In genomic region chr15:50873935-50874353, GRCh38 we compare ENCODE assay signal across 11 cellular contexts. TPM values are rescaled to one million over a fixed set of nuclear protein-coding genes. Genes with fewer than 3 reads are reported as not detected.
A peak's percentile ranks its signal among the peaks of the same experiment; 100 is the strongest.
DNase-seq lines count a peak whose midpoint lies in the region; ATAC-seq, FAIRE-seq and TF ChIP-seq lines count a peak whose summit lies in the region.
"Had no signal": no experiment of that assay in that cellular context is flagged by ENCODE, and none has a peak within 500 bp of the region (broad histone marks: within the 10 kb centered on the region; RNA-seq: fewer than 3 reads in every experiment).

No MANE protein-coding gene starts in this region.

- H3K36me3 ChIP-seq in endodermal cell (ENCODE audit: control insufficient read depth, insufficient read depth, low read length), result no peaks in the 10 kb centered on the region
- H3K36me3 ChIP-seq in CD8-positive, alpha-beta memory T cell (ENCODE audit: insufficient read depth, low read length), result no peaks in the 10 kb centered on the region

- TF ChIP-seq POLR2A in A549 (IDR thresholded peaks at IDR 0.05; ENCODE audit: low read length) (no peak), NB4 (IDR thresholded peaks at IDR 0.05; ENCODE audit: extremely low read depth, insufficient read length) (no peak)

- H3K4me2 ChIP-seq in A549, result no peak overlapping the region

- H3K4me1 ChIP-seq in A549 (peaks cover 5% of the 10 kb centered on the region; the same call in 2 of the 3 replicates), endodermal cell (ENCODE audit: control insufficient read depth, insufficient read depth, low read length) (peaks cover 4% of the 10 kb centered on the region)
- peaks cover 8% of the 10 kb centered on the region for H3K4me1 ChIP-seq in CD8-positive, alpha-beta memory T cell (ENCODE audit: insufficient read depth, low read length)

- ATAC-seq in A549 (no peak), GM18858 (IDR thresholded peaks at IDR 0.05; ENCODE audit: unreplicated experiment) (peak; percentile 50)

- no peak overlapping the region for H3K4me3 Mint-ChIP-seq in endodermal cell
- H3K4me3 Mint-ChIP-seq in CD8-positive, alpha-beta memory T cell, result peak overlapping the region in 1 of 7 donors; percentile 25
- H3K4me3 Mint-ChIP-seq: T-helper 2 cell treated with Interferon-gamma antibody and Interleukin-4, amounts not matched to agents 5 μg/mL and 100 μg/mL, for 36 hours had no signal

- peaks cover 32% of the 10 kb centered on the region for H3K27me3 Mint-ChIP-seq in endodermal cell (ENCODE audit: insufficient read depth)
- H3K27me3 Mint-ChIP-seq in CD8-positive, alpha-beta memory T cell, result peaks cover 0 to 15% of the 10 kb centered on the region in 2 donors

- peaks cover 18% of the 10 kb centered on the region for H3K4me1 Mint-ChIP-seq in endodermal cell
- H3K4me1 Mint-ChIP-seq in CD8-positive, alpha-beta memory T cell, result peaks cover 15 to 25% (median 21%) of the 10 kb centered on the region in 3 donors

- 73% methylated on average over 5 of the region's 9 CpGs for WGBS in A549 (ENCODE audit: missing lambda C conversion rate)
- 86% methylated on average over 8 of the region's 9 CpGs; no CpG with 5 or more reads in 1 of the 2 experiments for whole genome bisulfite sequencing in endodermal cell (ENCODE audit: insufficient coverage in 1 of 2, insufficient read length in 1 of 2), 2 experiments

- CTCF ChIA-PET in A549 (lab: Yijun Ruan, JAX), result interaction anchor here (1.1 to 6.9 kb wide), 5 partner anchors 10 to 199 kb away, joined by 3 to 68 read pairs (median 4); no protein-coding TSS in a partner anchor
- CTCF ChIA-PET in CD8-positive, alpha-beta memory T cell (lab: Charles Lee), result interaction anchor here (2.0 kb wide), 1 partner anchor 35 kb away, joined by 4 read pairs; no protein-coding TSS in a partner anchor

- no peaks in the 10 kb centered on the region for H3K36me3 Mint-ChIP-seq in endodermal cell (ENCODE audit: low read depth)
- no peaks in the 10 kb centered on the region for H3K36me3 Mint-ChIP-seq in CD8-positive, alpha-beta memory T cell

- no peak for TF ChIP-seq RAD21 in A549 (conservative IDR thresholded peaks at IDR 0.05 in 1 of 2, IDR thresholded peaks at IDR 0.05 in 1 of 2)

- TF ChIP-seq EP300 in A549 (IDR thresholded peaks at IDR 0.05), result no peak

- H3K4me3 ChIP-seq in A549 (no peak overlapping the region), NB4 (ENCODE audit: low read depth, low read length) (peak overlapping the region; percentile 57), endodermal cell (ENCODE audit: low read length) (no peak overlapping the region)
- no peak overlapping the region for H3K4me3 ChIP-seq in CD8-positive, alpha-beta memory T cell (ENCODE audit: low read length)

- no peak for TF ChIP-seq CTCF in A549 (IDR thresholded peaks at IDR 0.05)
- peak; percentile 39 for TF ChIP-seq CTCF in NB4 (IDR thresholded peaks at IDR 0.05; ENCODE audit: low read depth, low read length)
- TF ChIP-seq CTCF in endodermal cell (conservative IDR thresholded peaks at IDR 0.05), result peak; percentile 51

- no peak overlapping the region for H3K27ac Mint-ChIP-seq in endodermal cell
- H3K27ac Mint-ChIP-seq in CD8-positive, alpha-beta memory T cell, result no peak overlapping the region
- H3K27ac Mint-ChIP-seq: T-helper 2 cell treated with Interferon-gamma antibody and Interleukin-4, amounts not matched to agents 5 μg/mL and 100 μg/mL, for 36 hours had no signal

- H3K9me3 ChIP-seq in A549 (no peaks in the 10 kb centered on the region), endodermal cell (ENCODE audit: control insufficient read depth, low read length) (no peaks in the 10 kb centered on the region)
- no peaks in the 10 kb centered on the region for H3K9me3 ChIP-seq in CD8-positive, alpha-beta memory T cell (ENCODE audit: low read length)

- peak; percentile 7 for FAIRE-seq in A549 (lab: Jason Lieb, UNC)
- FAIRE-seq: GM12892, small intestine had no signal

- H3K27ac ChIP-seq in A549 (no peak overlapping the region), endodermal cell (ENCODE audit: low read depth, low read length) (no peak overlapping the region)
- H3K27ac ChIP-seq in CD8-positive, alpha-beta memory T cell (ENCODE audit: low read depth, low read length), result no peak overlapping the region

- peaks cover 43% of the 10 kb centered on the region for H3K27me3 ChIP-seq in endodermal cell (ENCODE audit: control insufficient read depth, insufficient read depth, low read length, poor library complexity, severe bottlenecking)
- H3K27me3 ChIP-seq in CD8-positive, alpha-beta memory T cell (ENCODE audit: insufficient read depth, low read length, poor library complexity, severe bottlenecking), result no peaks in the 10 kb centered on the region

- H3K9me3 Mint-ChIP-seq in endodermal cell, result no peaks in the 10 kb centered on the region
- H3K9me3 Mint-ChIP-seq in CD8-positive, alpha-beta memory T cell, result no peaks in the 10 kb centered on the region
- H3K9me3 Mint-ChIP-seq: T-helper 2 cell treated with Interferon-gamma antibody and Interleukin-4, amounts not matched to agents 5 μg/mL and 100 μg/mL, for 36 hours had no signal

- no peak overlapping the region for H3K9ac ChIP-seq in endodermal cell (ENCODE audit: extremely low read depth, low read length, poor library complexity, severe bottlenecking)

- DNase-seq in A549 (ENCODE audit: low read depth in 1 of 2, low spot score in 1 of 2) (no peak), NB4 (ENCODE audit: low read depth) (peak; percentile 82), endodermal cell (no peak), SHP77 (lab: John Stamatoyannopoulos, UW) (no peak), putamen (ENCODE audit: low spot score) (no peak)
- DNase-seq in CD8-positive, alpha-beta memory T cell, result no peak
- no peak for DNase-seq in stimulated activated CD4-positive, alpha-beta T cell treated with anti-CD3 and anti-CD28 coated beads, Interleukin-1b, Interleukin-23, amount 100 ng/mL, for 48 hours
- DNase-seq: small intestine had no signal

- POLR2A ChIA-PET in A549 (lab: Yijun Ruan, JAX), result no interaction called here
- POLR2A ChIA-PET in CD8-positive, alpha-beta memory T cell (lab: Charles Lee), result no interaction called here

TF ChIP-seq in A549, 52 proteins besides CTCF, POLR2A, EP300 and RAD21:
- TF ChIP-seq RARB (CRISPR knock-in tag; IDR thresholded peaks at IDR 0.05) (no peak), USF2 (IDR thresholded peaks at IDR 0.05) (no peak), HOXB13 (CRISPR knock-in tag; IDR thresholded peaks at IDR 0.05; ENCODE audit: low read depth) (no peak), EHF (CRISPR knock-in tag; IDR thresholded peaks at IDR 0.05) (no peak), HOXB5 (CRISPR knock-in tag; IDR thresholded peaks at IDR 0.05) (no peak), CHD2 (IDR thresholded peaks at IDR 0.05; ENCODE audit: low read length, partially characterized antibody) (no peak), POLR2AphosphoS2 (conservative IDR thresholded peaks at IDR 0.05; ENCODE audit: low read length) (no peak), MAZ (IDR thresholded peaks at IDR 0.05; ENCODE audit: borderline replicate concordance, low read depth, low read length) (no peak), ZC3H11A (IDR thresholded peaks at IDR 0.05) (no peak), MAX (IDR thresholded peaks at IDR 0.05) (no peak), JUNB (IDR thresholded peaks at IDR 0.05) (no peak), ZSCAN20 (CRISPR knock-in tag; IDR thresholded peaks at IDR 0.05) (no peak), NPAS2 (CRISPR knock-in tag; IDR thresholded peaks at IDR 0.05; ENCODE audit: borderline replicate concordance) (no peak), FOSB (CRISPR knock-in tag; IDR thresholded peaks at IDR 0.05) (no peak), ZFP36 (IDR thresholded peaks at IDR 0.05; ENCODE audit: borderline replicate concordance, partially characterized antibody) (no peak), BCL3 (IDR thresholded peaks at IDR 0.05) (no peak)

RNA-seq across cellular contexts. Expression of gene AP4E1, which starts 34.5 kb away (rescaled TPM):
- polyA plus RNA-seq in A549 (2011; rRNA removed) (9.5 and 9.6 TPM in 2 replicates), A549 (2017; fragmentation: RNase III; extraction: RNeasy Plus Mini Kit Qiagen cat#74134 plus additional on column Dnase treatment) (9.2 to 10.2 TPM (median 9.6 TPM) in 3 replicates)
- polyA plus RNA-seq in A549 (2012; cell fraction: cytosol; rRNA removed), result 1.6 and 1.9 TPM in 2 replicates
- 1.1 and 2.4 TPM in 2 replicates for polyA plus RNA-seq in A549 (2012; cell fraction: nucleus; rRNA removed)
- polyA minus RNA-seq in A549 (2011; rRNA and poly(A)+ RNA removed), result 6.4 and 6.9 TPM in 2 replicates
- total RNA-seq in endodermal cell, result 10 to 100 TPM in 1 of 2 donors, 1 to 10 TPM in 1; 7.8 to 12.5 TPM
- 6.7 TPM for polyA plus RNA-seq in endodermal cell (2013, experiment 1 of 2)
- 6.5 TPM for polyA plus RNA-seq in endodermal cell (2013, experiment 2 of 2)
- 10 to 100 TPM; 16.5 to 18.8 TPM for total RNA-seq in CD8-positive, alpha-beta memory T cell
- 5.8 TPM for polyA plus RNA-seq in CD8-positive, alpha-beta memory T cell
